17 cellular contexts compared by ENCODE assay signal in genomic region chr5:177035982-177036381, GRCh38. TPM values are rescaled to one million over a fixed set of nuclear protein-coding genes. Genes with fewer than 3 reads are reported as not detected.
DNase-seq lines count a peak whose midpoint lies in the region; ATAC-seq, FAIRE-seq and TF ChIP-seq lines count a peak whose summit lies in the region.
"Had no signal": no experiment of that assay in that cellular context is flagged by ENCODE, and none has a peak within 500 bp of the region (broad histone marks: within the 10 kb centered on the region; RNA-seq: fewer than 3 reads in every experiment).

No MANE protein-coding gene starts in this region.

- no peaks in the 10 kb centered on the region for H3K9me3 ChIP-seq in HEK293 (ENCODE audit: control insufficient read depth, insufficient read depth, low read depth, low read length)
- H3K9me3 ChIP-seq in astrocyte (ENCODE audit: insufficient read depth, low read depth, low read length) = no peaks in the 10 kb centered on the region
- H3K9me3 ChIP-seq: testis had no signal

- H3K4me1 ChIP-seq in HEK293 (ENCODE audit: control insufficient read depth, insufficient read depth, low read length) = no peaks in the 10 kb centered on the region
- peaks cover 5% of the 10 kb centered on the region for H3K4me1 ChIP-seq in astrocyte (ENCODE audit: insufficient read depth, low read length)
- H3K4me1 ChIP-seq: parathyroid adenoma, testis had no signal

- no peak overlapping the region for H3K4me3 Mint-ChIP-seq in astrocyte (ENCODE audit: unreplicated experiment)
- H3K4me3 Mint-ChIP-seq: activated CD4-positive, alpha-beta memory T cell treated with anti-CD3 and anti-CD28 coated beads for 36 hours had no signal

- H3K4me3 ChIP-seq in HEK293 (ENCODE audit: low read depth, low read length) (no peak overlapping the region), astrocyte (ENCODE audit: insufficient read depth, low read depth, low read length) (no peak overlapping the region), coronary artery (no peak overlapping the region)
- H3K4me3 ChIP-seq: mucosa of descending colon, testis had no signal

- ATAC-seq in left lobe of liver = no peak
- ATAC-seq: mucosa of descending colon had no signal

- H3K36me3 ChIP-seq in HEK293 (ENCODE audit: control insufficient read depth in 2 of 2, insufficient read depth in 1 of 2, low read length in 2 of 2) (peaks cover 43 to 46% of the 10 kb centered on the region in 2 experiments), astrocyte (ENCODE audit: insufficient read depth, low read length) (peaks cover 2% of the 10 kb centered on the region)

- no peak for TF ChIP-seq CTCF in HEK293 (tag by site-specific recombination; IDR thresholded peaks at IDR 0.05)
- no peak for TF ChIP-seq CTCF in astrocyte (IDR thresholded peaks at IDR 0.05; ENCODE audit: insufficient read depth, low read depth, low read length)
- TF ChIP-seq CTCF in coronary artery (IDR thresholded peaks at IDR 0.05) = no peak

- no peak overlapping the region for H3K9ac ChIP-seq in astrocyte (ENCODE audit: low read length)
- H3K9ac ChIP-seq: parathyroid adenoma had no signal

- DNase-seq in D341Med (ENCODE audit: low spot score) = peak; percentile 38
- DNase-seq in astrocyte (ENCODE audit: low read depth) = no peak
- peak; percentile 75 for DNase-seq in iPS-NIHi7 (ENCODE audit: extremely low spot score)
- DNase-seq in left lobe of liver (ENCODE audit: low spot score) = no peak
- no peak for DNase-seq in NCI-H226
- DNase-seq in NCI-H2029 (lab: John Stamatoyannopoulos, UW) = no peak
- DNase-seq in coronary artery (ENCODE audit: low spot score) = no peak
- DNase-seq: activated CD4-positive, alpha-beta memory T cell treated with anti-CD3 and anti-CD28 coated beads for 36 hours; EL; kidney; mucosa of descending colon; stimulated activated CD4-positive, alpha-beta T cell treated with anti-CD3 and anti-CD28 coated beads, Interleukin-15, amount 100 ng/mL, for 24 hours; testis had no signal

- CTCF ChIA-PET in HEK293 (lab: Yijun Ruan, JAX) = no interaction called here

- no peaks in the 10 kb centered on the region for H3K27me3 Mint-ChIP-seq in astrocyte (ENCODE audit: low read depth, unreplicated experiment)
- H3K27me3 Mint-ChIP-seq: activated CD4-positive, alpha-beta memory T cell treated with anti-CD3 and anti-CD28 coated beads for 36 hours had no signal

- peaks cover 64% of the 10 kb centered on the region for H3K79me2 ChIP-seq in astrocyte (ENCODE audit: insufficient read depth, low read length)

- H2AFZ ChIP-seq in astrocyte (ENCODE audit: low read depth, low read length) = no peak overlapping the region
- H2AFZ ChIP-seq: parathyroid adenoma had no signal

- peak overlapping the region; percentile 48 for H3K27ac Mint-ChIP-seq in astrocyte (ENCODE audit: unreplicated experiment)
- H3K27ac Mint-ChIP-seq: activated CD4-positive, alpha-beta memory T cell treated with anti-CD3 and anti-CD28 coated beads for 36 hours; activated T-helper 2 cell treated with anti-CD3 and anti-CD28 coated beads, Interferon-gamma antibody, Interleukin-2, Interleukin-4, amounts not matched to agents 10 μg/mL and 5 μg/mL and 100 μg/mL, durations not matched to agents 14 hours and 24 hours and 36 hours had no signal

- FAIRE-seq in astrocyte (lab: Jason Lieb, UNC) = no peak
- FAIRE-seq: kidney, TTC549 had no signal

- H3K27ac ChIP-seq in HEK293 (ENCODE audit: extremely low read depth, low read depth, low read length) (no peak overlapping the region), astrocyte (ENCODE audit: low read depth, low read length) (no peak overlapping the region), coronary artery (no peak overlapping the region)
- H3K27ac ChIP-seq: parathyroid adenoma, testis had no signal

- no peaks in the 10 kb centered on the region for H3K27me3 ChIP-seq in astrocyte (ENCODE audit: insufficient read depth, low read length)
- H3K27me3 ChIP-seq: testis had no signal

- H3K36me3 Mint-ChIP-seq in astrocyte (ENCODE audit: low read depth, unreplicated experiment) = peaks cover 4% of the 10 kb centered on the region

- no peak overlapping the region for H3K4me2 ChIP-seq in astrocyte (ENCODE audit: low read length)

- peaks cover 3% of the 10 kb centered on the region for H3K9me3 Mint-ChIP-seq in astrocyte (ENCODE audit: unreplicated experiment)

- H3K4me1 Mint-ChIP-seq in astrocyte (ENCODE audit: low read depth, unreplicated experiment) = peaks cover 8% of the 10 kb centered on the region

- H4K20me1 ChIP-seq in astrocyte (ENCODE audit: insufficient read depth, low read length) = peaks cover 74% of the 10 kb centered on the region

- POLR2A ChIA-PET in HEK293 (lab: Yijun Ruan, JAX) = no interaction called here

TF ChIP-seq in HEK293, 187 proteins besides CTCF, POLR2A, EP300 and RAD21:
- TF ChIP-seq GLIS1 (tag by site-specific recombination; IDR thresholded peaks at IDR 0.05) (peak; percentile 42; the same call in 1 of the 2 replicates), KLF8 (tag by site-specific recombination; IDR thresholded peaks at IDR 0.05) (no peak), PRDM1 (tag by site-specific recombination; IDR thresholded peaks at IDR 0.05) (no peak), ZIC2 (tag by site-specific recombination; IDR thresholded peaks at IDR 0.05) (peak; percentile 95), ZBTB6 (tag by site-specific recombination; IDR thresholded peaks at IDR 0.05) (peak; percentile 95), ZNF133 (tag by site-specific recombination; IDR thresholded peaks at IDR 0.05) (no peak), ZNF561 (tag by site-specific recombination; IDR thresholded peaks at IDR 0.05; ENCODE audit: borderline replicate concordance) (no peak), ZNF423 (tag by site-specific recombination; IDR thresholded peaks at IDR 0.05) (no peak)

RNA-seq across cellular contexts. Expression of gene ZNF346, which starts 13.5 kb away (rescaled TPM):
- total RNA-seq in astrocyte (11.1 and 13.8 TPM in 2 replicates), left lobe of liver (5.4 TPM)

RNA-seq across cellular contexts. Expression of gene UIMC1, which starts 29.4 kb away (rescaled TPM):
- total RNA-seq in astrocyte (36.1 and 41.0 TPM in 2 replicates), left lobe of liver (10.1 TPM)

RNA-seq across cellular contexts. Expression of gene FGFR4, which starts 50.7 kb away (rescaled TPM):
- total RNA-seq in astrocyte (3.8 and 4.8 TPM in 2 replicates), left lobe of liver (89.8 TPM)

Comparison
In these comparisons a context has a peak if more than half of its experiments do, and no peak if none do; other contexts are left out.
1. DNase-seq: peak in D341Med (single experiment) and iPS-NIHi7 (single experiment); none in astrocyte (single experiment), left lobe of liver (single experiment), NCI-H226 (single experiment), NCI-H2029 (single experiment) and coronary artery (single experiment).
2. RNA of gene FGFR4, which starts 50.7 kb away (total RNA-seq): 89.8 TPM in left lobe of liver (single experiment); 3.8 to 4.8 TPM in astrocyte; every median in the first group is over 10 times any median in the second.